ENCODE assay signal across 8 cellular contexts in genomic region chr5:141359790-141360426, GRCh38. TPM values are rescaled to one million over a fixed set of nuclear protein-coding genes. Genes with fewer than 3 reads are reported as not detected.
DNase-seq lines count a peak whose midpoint lies in the region; ATAC-seq and TF ChIP-seq lines count a peak whose summit lies in the region.

Gene PCDHGB2 (plus strand): TSS chr5:141359994. CDS start chr5:141360136, 142 bp downstream.

- peak in 10 of 12 donors; percentile 28 to 58 (median 48) for TF ChIP-seq CTCF in heart left ventricle (IDR thresholded peaks at IDR 0.05)

- peak within 1 kb of the TSS in 6 of 12 donors; percentile 4 to 61 (median 27) for H3K27ac ChIP-seq in heart left ventricle

- WGBS in heart left ventricle, 4 donors, result 13 to 31% (median 24%) methylated on average over 22 to 24 of the region's 24 CpGs

- no peak for ATAC-seq in activated T-cell treated with anti-CD3 and anti-CD28 coated beads, Interleukin-2, amount 50 U/mL, for 4 hours
- peak; percentile 19 to 59 (median 38) for ATAC-seq in heart left ventricle
- no peak for ATAC-seq in stimulated activated memory B cell treated with anti-CD40 and anti-IgM and Interleukin-4, amounts not matched to agents 10 μg/mL and 1 μg/mL and 100 μg/mL, for 72 hours

- no peak for TF ChIP-seq POLR2A in heart left ventricle (IDR thresholded peaks at IDR 0.05)

- H3K36me3 ChIP-seq in heart left ventricle, result peaks cover 0 to 20% (median 0%) of the 10 kb centered on the region in 9 donors

- peaks cover 0 to 98% (median 83%) of the 10 kb centered on the region in 12 donors for H3K9me3 ChIP-seq in heart left ventricle

- peak within 1 kb of the TSS; percentile 80 for H3K4me3 Mint-ChIP-seq in activated T-cell treated with anti-CD3 and anti-CD28 coated beads, Interleukin-2, amount 50 U/mL, for 4 hours
- H3K4me3 Mint-ChIP-seq in stimulated activated memory B cell treated with anti-CD40 and anti-IgM and Interleukin-4, amounts not matched to agents 10 μg/mL and 1 μg/mL and 100 μg/mL, for 72 hours, result peak within 1 kb of the TSS; percentile 82

- H3K4me1 Mint-ChIP-seq in activated T-cell treated with anti-CD3 and anti-CD28 coated beads, Interleukin-2, amount 50 U/mL, for 4 hours (ENCODE audit: low read depth), result no peaks in the 10 kb centered on the region
- H3K4me1 Mint-ChIP-seq in stimulated activated memory B cell treated with anti-CD40 and anti-IgM and Interleukin-4, amounts not matched to agents 10 μg/mL and 1 μg/mL and 100 μg/mL, for 72 hours, result peaks cover 9% of the 10 kb centered on the region

- H3K36me3 Mint-ChIP-seq in activated T-cell treated with anti-CD3 and anti-CD28 coated beads, Interleukin-2, amount 50 U/mL, for 4 hours (ENCODE audit: insufficient read depth), result peaks cover 3% of the 10 kb centered on the region
- peaks cover 8% of the 10 kb centered on the region for H3K36me3 Mint-ChIP-seq in stimulated activated memory B cell treated with anti-CD40 and anti-IgM and Interleukin-4, amounts not matched to agents 10 μg/mL and 1 μg/mL and 100 μg/mL, for 72 hours

- H3K27me3 ChIP-seq in heart left ventricle, result peaks cover 0 to 27% (median 0%) of the 10 kb centered on the region in 9 donors

- H3K27me3 Mint-ChIP-seq in activated T-cell treated with anti-CD3 and anti-CD28 coated beads, Interleukin-2, amount 50 U/mL, for 4 hours (ENCODE audit: low read depth), result peaks cover 85% of the 10 kb centered on the region
- H3K27me3 Mint-ChIP-seq in stimulated activated memory B cell treated with anti-CD40 and anti-IgM and Interleukin-4, amounts not matched to agents 10 μg/mL and 1 μg/mL and 100 μg/mL, for 72 hours, result peaks cover 82% of the 10 kb centered on the region

- H3K4me3 ChIP-seq in heart left ventricle, result peak within 1 kb of the TSS in 10 of 12 donors; percentile 2 to 50 (median 38)

- DNase-seq in activated T-cell treated with anti-CD3 and anti-CD28 coated beads, Interleukin-2, amount 50 U/mL, for 4 hours, result no peak
- no peak for DNase-seq in activated T-cell treated with anti-CD3 and anti-CD28 coated beads, Interleukin-2, amount 50 U/mL, for 48 hours
- DNase-seq in HT1080 (ENCODE audit: low read depth) (peak; percentile 30), UCSD-AML1 (lab: John Stamatoyannopoulos, UW; ENCODE audit: unreplicated experiment) (peak; percentile 40), heart left ventricle (no peak), SKM-1 (lab: John Stamatoyannopoulos, UW; ENCODE audit: unreplicated experiment) (no peak), NK-92 (lab: John Stamatoyannopoulos, UW; ENCODE audit: unreplicated experiment) (no peak)

- H3K9me3 Mint-ChIP-seq in activated T-cell treated with anti-CD3 and anti-CD28 coated beads, Interleukin-2, amount 50 U/mL, for 4 hours, result peaks cover 34% of the 10 kb centered on the region
- peaks cover 17% of the 10 kb centered on the region for H3K9me3 Mint-ChIP-seq in stimulated activated memory B cell treated with anti-CD40 and anti-IgM and Interleukin-4, amounts not matched to agents 10 μg/mL and 1 μg/mL and 100 μg/mL, for 72 hours

- peaks cover 0 to 33% (median 0%) of the 10 kb centered on the region in 12 donors for H3K4me1 ChIP-seq in heart left ventricle

- intact Hi-C loops in heart left ventricle (cut with DNase I), result loop anchor here in 4 of 10 donors (5.0 to 10.0 kb wide), 3 partner anchors 52 to 165 kb away; partner anchors contain the start of genes PCDHGA10 (in 3 of the 4) and PCDHGB7 (in 2 of the 4)

- peak within 1 kb of the TSS; percentile 65 for H3K27ac Mint-ChIP-seq in stimulated activated memory B cell treated with anti-CD40 and anti-IgM and Interleukin-4, amounts not matched to agents 10 μg/mL and 1 μg/mL and 100 μg/mL, for 72 hours

RNA-seq across cellular contexts. Expression of gene PCDHGB2, which starts in this region (rescaled TPM):
- total RNA-seq in activated T-cell treated with anti-CD3 and anti-CD28 coated beads, Interleukin-2, amount 50 U/mL, for 4 hours, result under 1 TPM; 0.13 to 0.43 (median 0.40) TPM
- 0.69 and 0.77 TPM in 2 replicates for total RNA-seq in HT1080 (2014; rRNA removed; shearing (Covaris generic))
- polyA plus RNA-seq in HT1080 (2015; cell fraction: cytosol; rRNA removed), result 0.71 and 0.96 TPM in 2 replicates
- 4.3 and 5.8 TPM in 2 replicates for polyA plus RNA-seq in HT1080 (2015; cell fraction: nucleus; rRNA removed)
- 10 to 100 TPM in 5 of 9 donors, 1 to 10 TPM in 4; 4.4 to 13.8 (median 10.4) TPM for total RNA-seq in heart left ventricle
- 1 to 10 TPM; 2.1 to 3.9 TPM for polyA plus RNA-seq in heart left ventricle

Comparison
In these comparisons a context has a peak if more than half of its experiments do, and no peak if none do; other contexts are left out.
1. ATAC-seq: peak in heart left ventricle (4 of 4); none in activated T-cell treated with anti-CD3 and anti-CD28 coated beads, Interleukin-2, amount 50 U/mL, for 4 hours (0 of 2) and stimulated activated memory B cell treated with anti-CD40 and anti-IgM and Interleukin-4, amounts not matched to agents 10 μg/mL and 1 μg/mL and 100 μg/mL, for 72 hours (single experiment).
2. DNase-seq: peak in HT1080 (single experiment) and UCSD-AML1 (single experiment); none in activated T-cell treated with anti-CD3 and anti-CD28 coated beads, Interleukin-2, amount 50 U/mL, for 4 hours (single experiment), activated T-cell treated with anti-CD3 and anti-CD28 coated beads, Interleukin-2, amount 50 U/mL, for 48 hours (0 of 2), heart left ventricle (0 of 5), SKM-1 (single experiment) and NK-92 (single experiment).